Comparison of ENCODE assay signal across 2 cellular contexts in the genomic region with DNA sequence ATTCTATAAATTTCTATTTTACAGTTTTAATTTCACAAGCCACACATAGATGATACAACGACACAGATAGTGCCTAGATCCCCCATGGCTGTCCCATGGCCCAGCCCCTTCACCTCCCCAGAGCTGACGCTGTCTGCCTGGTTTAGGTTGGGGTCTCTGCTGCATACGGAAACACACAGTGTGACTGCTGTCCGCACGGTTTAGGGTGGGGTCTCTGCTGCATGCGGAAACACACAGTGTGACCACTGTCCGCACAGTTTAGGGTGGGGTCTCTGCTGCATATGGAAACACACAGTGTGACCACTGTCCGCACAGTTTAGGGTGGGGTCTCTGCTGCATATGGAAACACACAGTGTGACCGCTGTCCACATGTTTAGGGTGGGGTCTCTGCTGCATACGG.
TF ChIP-seq lines count a peak whose summit lies in the region.

No MANE protein-coding gene starts in this region.

TF ChIP-seq in K562, 482 proteins besides CTCF, POLR2A, EP300 and RAD21:
- TF ChIP-seq ZKSCAN1 (IDR thresholded peaks at IDR 0.05; ENCODE audit: low read depth, low read length), result peak; percentile 87

TF ChIP-seq in HepG2, 621 proteins besides CTCF, POLR2A, EP300 and RAD21:
- TF ChIP-seq ZKSCAN1 (IDR thresholded peaks at IDR 0.05; ENCODE audit: low read length), result 0 out of 2 replicates have a peak, but pooled peaks have one; percentile 37
TF ChIP-seq in HepG2: peak in this region for 1; not testable (repeated sequence) for 620.
